In genomic region chr5:43305948-43306563, GRCh38 we compare ENCODE assay signal across 9 cellular contexts. TPM values are rescaled to one million over a fixed set of nuclear protein-coding genes. Genes with fewer than 3 reads are reported as not detected.
A peak's percentile ranks its signal among the peaks of the same experiment; 100 is the strongest.
DNase-seq lines count a peak whose midpoint lies in the region; ATAC-seq and TF ChIP-seq lines count a peak whose summit lies in the region.
"Had no signal": no experiment of that assay in that cellular context is flagged by ENCODE, and none has a peak within 500 bp of the region (broad histone marks: within the 10 kb centered on the region; RNA-seq: fewer than 3 reads in every experiment).

No MANE protein-coding gene starts in this region.

- H3K4me1 ChIP-seq in GM23248 (ENCODE audit: insufficient read depth) (no peaks in the 10 kb centered on the region; the same call in 1 of the 2 replicates), endodermal cell (ENCODE audit: control insufficient read depth, insufficient read depth, low read length) (peaks cover 7% of the 10 kb centered on the region)
- H3K4me1 ChIP-seq in naive thymus-derived CD4-positive, alpha-beta T cell (ENCODE audit: control insufficient read depth in 2 of 2, insufficient read depth in 2 of 2, low read length in 2 of 2), result peaks cover 0 to 10% of the 10 kb centered on the region in 2 donors

- peak; percentile 79 for ATAC-seq in naive thymus-derived CD4-positive, alpha-beta T cell

- H3K36me3 Mint-ChIP-seq in endodermal cell (ENCODE audit: low read depth), result peaks cover 31% of the 10 kb centered on the region
- peaks cover 5 to 28% (median 11%) of the 10 kb centered on the region in 5 donors for H3K36me3 Mint-ChIP-seq in naive thymus-derived CD4-positive, alpha-beta T cell

- in situ Hi-C loops in GM23248 (cut with MboI), result no loop called here

- H3K9ac ChIP-seq in GM23248 (no peak overlapping the region), endodermal cell (ENCODE audit: extremely low read depth, low read length, poor library complexity, severe bottlenecking) (no peak overlapping the region)
- H3K9ac ChIP-seq: BLaER1 had no signal

- H3K4me3 ChIP-seq in GM23248 (no peak overlapping the region), endodermal cell (ENCODE audit: low read length) (peak overlapping the region; percentile 54)
- no peak overlapping the region for H3K4me3 ChIP-seq in naive thymus-derived CD4-positive, alpha-beta T cell (ENCODE audit: low read length)
- H3K4me3 ChIP-seq: BLaER1 had no signal

- peak; percentile 89 for TF ChIP-seq CTCF in endodermal cell (conservative IDR thresholded peaks at IDR 0.05)

- intact Hi-C loops in naive thymus-derived CD4-positive, alpha-beta T cell (cut with micrococcal nuclease), result loop anchor here (1.0 to 2.0 kb wide), 7 partner anchors 79 to 394 kb away; partner anchors contain the start of gene ZNF131 (in 1 of the 2)

- H3K9me3 ChIP-seq in GM23248 (ENCODE audit: low read depth) (no peaks in the 10 kb centered on the region), endodermal cell (ENCODE audit: control insufficient read depth, low read length) (no peaks in the 10 kb centered on the region)
- H3K9me3 ChIP-seq in naive thymus-derived CD4-positive, alpha-beta T cell (ENCODE audit: control insufficient read depth in 2 of 3, low read length in 3 of 3), result no peaks in the 10 kb centered on the region
- H3K9me3 ChIP-seq: BLaER1 had no signal

- H3K27ac Mint-ChIP-seq in endodermal cell, result no peak overlapping the region
- peak overlapping the region in 6 of 9 donors; percentile 4 to 86 (median 30) for H3K27ac Mint-ChIP-seq in naive thymus-derived CD4-positive, alpha-beta T cell

- peaks cover 19% of the 10 kb centered on the region for H3K4me1 Mint-ChIP-seq in endodermal cell
- H3K4me1 Mint-ChIP-seq in naive thymus-derived CD4-positive, alpha-beta T cell, result peaks cover 21 to 82% (median 52%) of the 10 kb centered on the region in 7 donors

- POLR2A ChIA-PET in naive thymus-derived CD4-positive, alpha-beta T cell (lab: Charles Lee), result interaction anchor here (1.6 kb wide), 2 partner anchors 178 to 184 kb away, joined by 4 to 7 read pairs; partner anchors contain the start of gene TMEM267

- H3K27ac ChIP-seq in GM23248, result no peak overlapping the region
- no peak overlapping the region for H3K27ac ChIP-seq in endodermal cell (ENCODE audit: low read depth, low read length)
- no peak overlapping the region for H3K27ac ChIP-seq in naive thymus-derived CD4-positive, alpha-beta T cell (ENCODE audit: low read depth, low read length)
- H3K27ac ChIP-seq: BLaER1 had no signal

- H3K79me2 ChIP-seq in GM23248 (ENCODE audit: insufficient read depth), result peaks cover 88% of the 10 kb centered on the region

- DNase-seq in NCI-H1436 (lab: John Stamatoyannopoulos, UW) (peak; percentile 23), NCI-H1436 treated with DMSO at 0.1 percent for 48 hours (lab: John Stamatoyannopoulos, UW) (no peak), GM23248 (peak; percentile 78), NAMALWA (ENCODE audit: low spot score) (peak; percentile 86), SK-N-DZ (ENCODE audit: low spot score) (peak; percentile 65), endodermal cell (no peak), cortex of kidney (lab: John Stamatoyannopoulos, UW) (no peak)
- peak in 7 of 9 donors; percentile 24 to 64 (median 50) for DNase-seq in naive thymus-derived CD4-positive, alpha-beta T cell

- no peaks in the 10 kb centered on the region for H3K27me3 Mint-ChIP-seq in endodermal cell (ENCODE audit: insufficient read depth)
- H3K27me3 Mint-ChIP-seq in naive thymus-derived CD4-positive, alpha-beta T cell, result no peaks in the 10 kb centered on the region

- CTCF ChIA-PET in naive thymus-derived CD4-positive, alpha-beta T cell (lab: Charles Lee), result interaction anchor here (0.5 to 1.8 kb wide), 8 partner anchors 136 to 397 kb away, joined by 3 to 6 read pairs (median 4); partner anchors contain the start of genes TMEM267 and ZNF131

- H3K27me3 ChIP-seq in GM23248 (replicated peaks; ENCODE audit: insufficient read depth) (no peaks in the 10 kb centered on the region), endodermal cell (ENCODE audit: control insufficient read depth, insufficient read depth, low read length, poor library complexity, severe bottlenecking) (no peaks in the 10 kb centered on the region)
- H3K27me3 ChIP-seq in naive thymus-derived CD4-positive, alpha-beta T cell (ENCODE audit: control insufficient read depth in 2 of 2, insufficient read depth in 2 of 2, low read length in 2 of 2), result no peaks in the 10 kb centered on the region
- H3K27me3 ChIP-seq: BLaER1 had no signal

- peaks cover 5% of the 10 kb centered on the region for H3F3A ChIP-seq in GM23248 (ENCODE audit: insufficient read depth)

- no peaks in the 10 kb centered on the region for H4K20me1 ChIP-seq in GM23248 (ENCODE audit: insufficient read depth)

- no peaks in the 10 kb centered on the region for H3K9me2 ChIP-seq in GM23248 (ENCODE audit: insufficient read depth)

- H3K36me3 ChIP-seq in GM23248 (ENCODE audit: low read depth) (no peaks in the 10 kb centered on the region), endodermal cell (ENCODE audit: control insufficient read depth, insufficient read depth, low read length) (peaks cover 69% of the 10 kb centered on the region)
- H3K36me3 ChIP-seq in naive thymus-derived CD4-positive, alpha-beta T cell (ENCODE audit: control insufficient read depth in 2 of 3, insufficient read depth in 3 of 3, low read length in 3 of 3), result no peaks in the 10 kb centered on the region

- no peak overlapping the region for H2AFZ ChIP-seq in GM23248

- H3K4me3 Mint-ChIP-seq in endodermal cell, result no peak overlapping the region
- peak overlapping the region in 1 of 10 donors; percentile 18 for H3K4me3 Mint-ChIP-seq in naive thymus-derived CD4-positive, alpha-beta T cell

- no peak overlapping the region for H3K4me2 ChIP-seq in GM23248 (ENCODE audit: unreplicated experiment)
- H3K4me2 ChIP-seq: BLaER1 had no signal

- WGBS in GM23248 (ENCODE audit: low coverage in 1 of 2, low lambda C conversion rate in 2 of 2, missing lambda C conversion rate in 2 of 2), 2 experiments, result 22 to 41% methylated on average over 1 of the region's 1 CpG
- 80 to 100% methylated on average over 1 of the region's 1 CpG for WGBS in endodermal cell (ENCODE audit: insufficient coverage in 1 of 2, insufficient read length in 1 of 2), 2 experiments

- no peaks in the 10 kb centered on the region for H3K9me3 Mint-ChIP-seq in endodermal cell
- H3K9me3 Mint-ChIP-seq in naive thymus-derived CD4-positive, alpha-beta T cell, result no peaks in the 10 kb centered on the region

RNA-seq across cellular contexts. Expression of gene HMGCS1, which starts 7.2 kb away (rescaled TPM):
- total RNA-seq in GM23248 (2014; rRNA removed; shearing (Covaris generic)), result 10.4 and 14.8 TPM in 2 replicates
- polyA plus RNA-seq in GM23248 (2016; fragmentation: Nextera tagmentation; extraction: Ambion mirVana), result 5.5 and 6.2 TPM in 2 replicates
- polyA plus RNA-seq in SK-N-DZ (2014; cell fraction: cytosol; rRNA removed), result 142 and 159 TPM in 2 replicates
- 106 and 131 TPM in 2 replicates for polyA plus RNA-seq in SK-N-DZ (2014; cell fraction: nucleus; rRNA removed)
- 100 to 1,000 TPM; 142 to 176 TPM for total RNA-seq in endodermal cell
- polyA plus RNA-seq in endodermal cell (2013, experiment 1 of 2), result 616 TPM
- polyA plus RNA-seq in endodermal cell (2013, experiment 2 of 2), result 649 TPM
- total RNA-seq in naive thymus-derived CD4-positive, alpha-beta T cell, result 10 to 100 TPM; 32.2 to 77.5 (median 48.2) TPM
- polyA plus RNA-seq in naive thymus-derived CD4-positive, alpha-beta T cell, result 1 to 10 TPM; 8.9 to 9.0 TPM

Comparison
In these comparisons a context has a peak if more than half of its experiments do, and no peak if none do; other contexts are left out.
1. DNase-seq: peak in NCI-H1436 (single experiment), GM23248 (single experiment), NAMALWA (single experiment), SK-N-DZ (single experiment) and naive thymus-derived CD4-positive, alpha-beta T cell (7 of 9); none in NCI-H1436 treated with DMSO at 0.1 percent for 48 hours (single experiment), endodermal cell (single experiment) and cortex of kidney (single experiment).